ENCODE assay signal across 8 cellular contexts in genomic region chr9:129131300-129132145, GRCh38. TPM values are rescaled to one million over a fixed set of nuclear protein-coding genes. Genes with fewer than 3 reads are reported as not detected.
DNase-seq lines count a peak whose midpoint lies in the region; ATAC-seq and TF ChIP-seq lines count a peak whose summit lies in the region.

No MANE protein-coding gene starts in this region.

- H3K27me3 Mint-ChIP-seq in endodermal cell (ENCODE audit: insufficient read depth), result no peaks in the 10 kb centered on the region
- no peaks in the 10 kb centered on the region for H3K27me3 Mint-ChIP-seq in naive B cell

- DNase-seq in DMS 273 (lab: John Stamatoyannopoulos, UW; ENCODE audit: unreplicated experiment) (peak; percentile 85), NT2/D1 (ENCODE audit: low read depth, low spot score) (peak; percentile 55), endodermal cell (peak; percentile 95), naive B cell (peak; percentile 77)
- DNase-seq in activated CD8-positive, alpha-beta memory T cell treated with anti-CD3 and anti-CD28 coated beads, Interleukin-2, amount 50 U/mL, for 24 hours (ENCODE audit: extremely low read depth), result peak; percentile 68
- DNase-seq in stimulated activated CD8-positive, alpha-beta memory T cell treated with anti-CD3 and anti-CD28 coated beads, Interleukin-7, amount 100 ng/mL, for 4 hours (ENCODE audit: low read depth in 2 of 2), result peak; percentile 69 to 71

- no peaks in the 10 kb centered on the region for H3K9me3 ChIP-seq in NT2/D1 (ENCODE audit: insufficient read depth, low read length)
- no peaks in the 10 kb centered on the region for H3K9me3 ChIP-seq in endodermal cell (ENCODE audit: control insufficient read depth, low read length)

- H3K27me3 ChIP-seq in NT2/D1 (ENCODE audit: insufficient read depth, insufficient read length) (no peaks in the 10 kb centered on the region), endodermal cell (ENCODE audit: control insufficient read depth, insufficient read depth, low read length, poor library complexity, severe bottlenecking) (no peaks in the 10 kb centered on the region)

- no peak overlapping the region for H3K27ac Mint-ChIP-seq in endodermal cell
- H3K27ac Mint-ChIP-seq in naive B cell, result peak overlapping the region in 2 of 6 donors; percentile 63 to 80

- 47 to 57% methylated on average over 9 to 13 of the region's 13 CpGs for WGBS in endodermal cell (ENCODE audit: insufficient coverage in 1 of 2, insufficient read length in 1 of 2), 2 experiments

- H3K4me1 ChIP-seq in NT2/D1 (ENCODE audit: insufficient read depth, insufficient read length), result peaks cover 20% of the 10 kb centered on the region
- no peaks in the 10 kb centered on the region for H3K4me1 ChIP-seq in endodermal cell (ENCODE audit: control insufficient read depth, insufficient read depth, low read length)

- H3K9me3 Mint-ChIP-seq in endodermal cell, result no peaks in the 10 kb centered on the region
- H3K9me3 Mint-ChIP-seq in naive B cell, result no peaks in the 10 kb centered on the region

- H3K4me1 Mint-ChIP-seq in endodermal cell (peaks cover 11% of the 10 kb centered on the region), naive B cell (peaks cover 5 to 7% (median 7%) of the 10 kb centered on the region in 3 donors)

- H3K27ac ChIP-seq in endodermal cell (ENCODE audit: low read depth, low read length), result no peak overlapping the region

- H3K36me3 Mint-ChIP-seq in endodermal cell (ENCODE audit: low read depth) (peaks cover 63% of the 10 kb centered on the region), naive B cell (peaks cover 6 to 8% of the 10 kb centered on the region in 2 donors)

- ATAC-seq in HG02588 (IDR thresholded peaks at IDR 0.05; ENCODE audit: unreplicated experiment) (peak; percentile 67), naive B cell (ENCODE audit: low read depth in 2 of 2) (peak; percentile 98 to 99), HG02571 (IDR thresholded peaks at IDR 0.05; ENCODE audit: unreplicated experiment) (no peak)

- H3K9ac ChIP-seq in NT2/D1 (ENCODE audit: insufficient read length, low read depth) (peak overlapping the region; percentile 46), endodermal cell (ENCODE audit: extremely low read depth, low read length, poor library complexity, severe bottlenecking) (no peak overlapping the region)

- H3K4me3 Mint-ChIP-seq in endodermal cell, result no peak overlapping the region
- H3K4me3 Mint-ChIP-seq in naive B cell, result peak overlapping the region in 1 of 8 donors; percentile 25

- H3K4me3 ChIP-seq in NT2/D1 (ENCODE audit: insufficient read length, low read depth), result no peak overlapping the region
- no peak overlapping the region for H3K4me3 ChIP-seq in endodermal cell (ENCODE audit: low read length)

- TF ChIP-seq CTCF in endodermal cell (conservative IDR thresholded peaks at IDR 0.05), result peak; percentile 99

- H3K36me3 ChIP-seq in NT2/D1 (ENCODE audit: insufficient read depth, insufficient read length, low read length) (peaks cover 78% of the 10 kb centered on the region), endodermal cell (ENCODE audit: control insufficient read depth, insufficient read depth, low read length) (peaks cover 67% of the 10 kb centered on the region)

RNA-seq across cellular contexts. Expression of gene PTPA, which starts 20.3 kb away (rescaled TPM):
- 100 to 1,000 TPM; 134 to 139 TPM for total RNA-seq in endodermal cell
- polyA plus RNA-seq in endodermal cell (2013, experiment 1 of 2), result 105 TPM
- polyA plus RNA-seq in endodermal cell (2013, experiment 2 of 2), result 96.3 TPM
- 10 to 100 TPM in 5 of 6 donors, 1 to 10 TPM in 1; 8.1 to 18.0 (median 13.5) TPM for polyA plus RNA-seq in naive B cell (ENCODE audit: low read depth in 6 of 6)

RNA-seq across cellular contexts. Expression of gene CRAT, which starts 20.9 kb away (rescaled TPM):
- 10 to 100 TPM; 17.2 to 17.5 TPM for total RNA-seq in endodermal cell
- polyA plus RNA-seq in endodermal cell (2013, experiment 1 of 2), result 25.3 TPM
- 24.3 TPM for polyA plus RNA-seq in endodermal cell (2013, experiment 2 of 2)
- polyA plus RNA-seq in naive B cell (ENCODE audit: low read depth in 6 of 6), result 10 to 100 TPM in 1 of 6 donors, 1 to 10 TPM in 5; 4.5 to 11.0 (median 7.5) TPM

RNA-seq across cellular contexts. Expression of gene IER5L, which starts 46.5 kb away (rescaled TPM):
- 1 to 10 TPM; 6.8 to 8.1 TPM for total RNA-seq in endodermal cell
- 48.3 TPM for polyA plus RNA-seq in endodermal cell (2013, experiment 1 of 2)
- 51.1 TPM for polyA plus RNA-seq in endodermal cell (2013, experiment 2 of 2)
- under 1 TPM in 2 of 6 donors, not detected in 4; 0.09 TPM for polyA plus RNA-seq in naive B cell (ENCODE audit: low read depth in 6 of 6)

RNA-seq across cellular contexts. Expression of gene DOLPP1, which starts 50.6 kb away (rescaled TPM):
- total RNA-seq in endodermal cell, result 10 to 100 TPM; 30.1 to 30.4 TPM
- polyA plus RNA-seq in endodermal cell (2013, experiment 1 of 2), result 28.6 TPM
- 25.3 TPM for polyA plus RNA-seq in endodermal cell (2013, experiment 2 of 2)
- polyA plus RNA-seq in naive B cell (ENCODE audit: low read depth in 6 of 6), result 1 to 10 TPM; 3.2 to 9.7 (median 6.4) TPM
